Comparison of ENCODE assay signal across 23 cellular contexts in the genomic region with DNA sequence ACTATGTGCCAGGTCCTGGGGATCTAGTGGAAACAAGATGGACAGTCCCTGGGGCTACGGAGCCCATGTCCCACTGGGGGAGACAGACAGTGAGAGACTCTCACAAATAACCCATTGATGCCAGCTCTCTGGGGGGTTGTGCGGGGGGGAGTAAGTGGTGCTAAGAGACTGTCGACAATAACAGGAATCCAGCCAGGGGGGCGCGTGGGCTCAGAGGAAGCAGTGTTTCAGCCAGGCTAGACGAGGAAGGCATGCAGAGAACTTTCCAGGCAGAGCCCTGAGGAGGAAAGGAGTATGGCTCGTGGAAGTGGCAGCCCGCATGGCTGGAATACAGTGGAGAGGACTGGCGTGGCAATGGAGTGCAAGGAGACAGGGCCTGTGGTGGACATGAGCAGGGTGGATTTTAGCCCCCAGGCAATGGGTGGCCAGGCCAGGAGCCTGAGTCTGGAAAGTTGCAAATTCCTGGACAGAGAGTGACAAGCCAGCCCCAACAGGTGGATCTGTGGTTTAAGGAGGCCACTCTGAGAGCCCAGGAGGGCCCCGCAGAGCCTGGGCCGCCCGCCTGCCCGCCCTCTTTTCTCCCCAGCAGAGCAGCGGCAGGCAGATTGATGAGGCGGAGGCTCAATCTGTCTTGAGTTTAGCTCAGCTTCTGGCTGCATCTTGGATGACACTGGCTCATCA. TPM values are rescaled to one million over a fixed set of nuclear protein-coding genes. Genes with fewer than 3 reads are reported as not detected.
DNase-seq lines count a peak whose midpoint lies in the region; ATAC-seq and TF ChIP-seq lines count a peak whose summit lies in the region.
"Had no signal": no experiment of that assay in that cellular context is flagged by ENCODE, and none has a peak within 500 bp of the region (broad histone marks: within the 10 kb centered on the region; RNA-seq: fewer than 3 reads in every experiment).

No MANE protein-coding gene starts in this region.

- ATAC-seq in GM21737 (IDR thresholded peaks at IDR 0.05; ENCODE audit: unreplicated experiment), result no peak
- ATAC-seq: activated naive CD4-positive, alpha-beta T cell treated with anti-CD3 and anti-CD28 coated beads, Interleukin-2, amount 50 U/mL, for 72 hours; CD8-positive, alpha-beta T cell; left cardiac atrium; stimulated activated naive B cell treated with anti-CD40 and anti-IgM and Interleukin-4, amounts not matched to agents 10 μg/mL and 1 μg/mL and 100 μg/mL, for 72 hours had no signal

- no peaks in the 10 kb centered on the region for H3K27me3 ChIP-seq in breast epithelium
- H3K27me3 ChIP-seq: dorsolateral prefrontal cortex had no signal

- H3K9me3 ChIP-seq in breast epithelium, result no peaks in the 10 kb centered on the region
- H3K9me3 ChIP-seq: ascending aorta, SK-N-SH, thoracic aorta had no signal

- intact Hi-C loops in breast epithelium (cut with DNase I; ENCODE audit: low total_unique reads), result no loop called here

- no peak overlapping the region for H3K27ac ChIP-seq in breast epithelium
- H3K27ac ChIP-seq: ascending aorta, dorsolateral prefrontal cortex, thoracic aorta had no signal

- peak; percentile 65 for DNase-seq in D341Med (ENCODE audit: low spot score)
- DNase-seq in NCI-H2171 treated with DMSO at 0.1 percent for 48 hours (lab: John Stamatoyannopoulos, UW), result peak; percentile 38
- peak; percentile 65 for DNase-seq in globus pallidus (ENCODE audit: low spot score)
- peak; percentile 61 for DNase-seq in pons (ENCODE audit: low spot score)
- DNase-seq in breast epithelium (ENCODE audit: low spot score in 2 of 2), result no peak
- DNase-seq in stimulated activated CD4-positive, alpha-beta T cell treated with anti-CD3 and anti-CD28 coated beads, Interleukin-1b, Interleukin-23, amount 100 ng/mL, for 48 hours, result no peak
- DNase-seq: GF-D8; H9; left cardiac atrium; mesenchymal stem cell; naive B cell; NCI-H1694 treated with DMSO at 0.1 percent for 48 hours; NCI-H226; NCI-H774; SK-N-SH; stimulated activated CD4-positive, alpha-beta T cell treated with anti-CD3 and anti-CD28 coated beads, Interleukin-4, amount 100 ng/mL, for 24 hours; stimulated activated naive B cell treated with anti-CD40 and anti-IgM and Interleukin-4, amounts not matched to agents 10 μg/mL and 1 μg/mL and 100 μg/mL, for 72 hours had no signal

- peaks cover 5 to 12% of the 10 kb centered on the region in 2 donors for H3K4me1 ChIP-seq in breast epithelium
- H3K4me1 ChIP-seq: ascending aorta had no signal

- no peak overlapping the region for H3K4me3 ChIP-seq in breast epithelium
- H3K4me3 ChIP-seq: ascending aorta, dorsolateral prefrontal cortex, thoracic aorta had no signal

- no peak for TF ChIP-seq POLR2A in breast epithelium (IDR thresholded peaks at IDR 0.05)

- no peaks in the 10 kb centered on the region for H3K36me3 ChIP-seq in breast epithelium
- H3K36me3 ChIP-seq: ascending aorta, thoracic aorta had no signal

- TF ChIP-seq CTCF in breast epithelium (IDR thresholded peaks at IDR 0.05), result no peak

RNA-seq across cellular contexts. Expression of a gene that starts 40.0 kb away (rescaled TPM):
- 10 to 100 TPM; 24.2 to 43.3 (median 36.1) TPM for total RNA-seq in breast epithelium

Comparison
In these comparisons a context has a peak if more than half of its experiments do, and no peak if none do; other contexts are left out.
1. DNase-seq: peak in D341Med (single experiment), NCI-H2171 treated with DMSO at 0.1 percent for 48 hours (single experiment), globus pallidus (single experiment) and pons (single experiment); none in breast epithelium (0 of 2) and stimulated activated CD4-positive, alpha-beta T cell treated with anti-CD3 and anti-CD28 coated beads, Interleukin-1b, Interleukin-23, amount 100 ng/mL, for 48 hours (single experiment).